Comparison of ENCODE assay signal across 8 cellular contexts in the genomic region with DNA sequence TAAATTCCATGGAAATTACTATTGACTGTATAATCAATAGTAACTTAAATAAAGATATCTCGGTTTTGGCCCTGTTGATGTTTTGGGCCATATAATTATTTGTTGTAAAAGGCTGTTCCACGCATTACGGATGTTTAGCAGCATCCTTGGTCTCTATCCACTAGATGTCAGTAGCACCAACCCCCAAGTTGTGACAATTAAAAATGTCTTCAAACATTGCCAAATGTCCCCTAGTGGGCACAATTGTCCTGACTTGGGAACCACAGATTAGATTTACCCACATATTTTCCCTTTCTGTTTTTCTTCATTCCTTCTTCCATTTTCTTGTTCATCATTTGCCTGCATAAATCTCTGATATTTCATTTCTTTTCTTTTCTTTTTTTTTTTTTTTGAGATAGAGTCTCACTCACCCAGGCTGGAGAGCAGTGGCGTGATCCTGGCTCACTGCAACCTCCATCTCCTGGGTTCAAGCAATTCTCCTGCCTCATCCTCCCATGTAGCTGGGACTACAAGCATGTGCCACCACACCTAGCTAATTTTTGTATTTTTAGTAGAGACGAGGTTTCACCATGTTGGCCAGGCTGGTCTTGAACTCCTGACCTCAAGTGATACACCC. TPM values are rescaled to one million over a fixed set of nuclear protein-coding genes. Genes with fewer than 3 reads are reported as not detected.
A peak's percentile ranks its signal among the peaks of the same experiment; 100 is the strongest.
DNase-seq lines count a peak whose midpoint lies in the region; ATAC-seq, FAIRE-seq and TF ChIP-seq lines count a peak whose summit lies in the region.

No MANE protein-coding gene starts in this region.

- H3K36me3 ChIP-seq in Peyer's patch (no peaks in the 10 kb centered on the region), endothelial cell of umbilical vein (ENCODE audit: control insufficient read depth in 2 of 2, extremely low read depth in 1 of 2, insufficient read depth in 2 of 2, low read length in 2 of 2) (no peaks in the 10 kb centered on the region)

- H3K27ac Mint-ChIP-seq in progenitor cell of endocrine pancreas: no peak overlapping the region

- H4K20me1 ChIP-seq in endothelial cell of umbilical vein (replicated peaks; ENCODE audit: control insufficient read depth, extremely low read depth, insufficient read depth, low read length): no peaks in the 10 kb centered on the region

- H3K9me1 ChIP-seq in endothelial cell of umbilical vein (replicated peaks; ENCODE audit: control insufficient read depth, extremely low read depth, insufficient read depth, low read length): no peaks in the 10 kb centered on the region

- no peaks in the 10 kb centered on the region for H3K4me1 Mint-ChIP-seq in progenitor cell of endocrine pancreas (ENCODE audit: low read depth)

- DNase-seq in activated T-cell treated with anti-CD3 and anti-CD28 coated beads for 24 hours (ENCODE audit: low read depth) (peak; percentile 9), activated T-cell treated with anti-CD3 and anti-CD28 coated beads for 4 hours (no peak), HL-60 (ENCODE audit: low read depth in 1 of 2, low spot score in 1 of 2) (peak; percentile 23 to 63), Peyer's patch (no peak), endothelial cell of umbilical vein (ENCODE audit: low read depth, low spot score) (peak; percentile 13), progenitor cell of endocrine pancreas (ENCODE audit: low spot score, unreplicated experiment) (no peak), C1 segment of cervical spinal cord (lab: John Stamatoyannopoulos, UW) (no peak)

- no peaks in the 10 kb centered on the region for H3K79me2 ChIP-seq in endothelial cell of umbilical vein (ENCODE audit: control insufficient read depth, insufficient read depth, low read length)

- peaks cover 23% of the 10 kb centered on the region for H3K27me3 Mint-ChIP-seq in progenitor cell of endocrine pancreas

- no peak overlapping the region for H3K4me2 ChIP-seq in endothelial cell of umbilical vein (ENCODE audit: insufficient read depth, low read length)

- TF ChIP-seq POLR2A in Peyer's patch (IDR thresholded peaks at IDR 0.05) (no peak), endothelial cell of umbilical vein (IDR thresholded peaks at IDR 0.05; ENCODE audit: low read depth, low read length) (no peak)

- H3K36me3 Mint-ChIP-seq in progenitor cell of endocrine pancreas (ENCODE audit: insufficient read depth): no peaks in the 10 kb centered on the region

- peak; percentile 49 for FAIRE-seq in endothelial cell of umbilical vein (lab: Jason Lieb, UNC)

- dilution Hi-C loops in endothelial cell of umbilical vein (cut with MboI; ENCODE audit: extremely low pct_ligation_motif_present, low sequenced_read_pairs): no loop called here

- POLR2A ChIA-PET in endothelial cell of umbilical vein (lab: Charles Lee): no interaction called here

- H3K27me3 ChIP-seq in HL-60 (ENCODE audit: insufficient read depth, poor library complexity, severe bottlenecking) (no peaks in the 10 kb centered on the region), Peyer's patch (no peaks in the 10 kb centered on the region), endothelial cell of umbilical vein (ENCODE audit: control insufficient read depth in 2 of 2, insufficient read depth in 2 of 2, low read length in 2 of 2) (peaks cover 0 to 2% of the 10 kb centered on the region in 2 experiments)

- H3K4me3 ChIP-seq in HL-60 (replicated peaks; ENCODE audit: insufficient read depth, low read length) (no peak overlapping the region), Peyer's patch (no peak overlapping the region), endothelial cell of umbilical vein (replicated peaks in 1 of 3; ENCODE audit: insufficient read depth in 1 of 3, low read depth in 1 of 3, low read length in 3 of 3) (no peak overlapping the region)

- no peak overlapping the region for H3K27ac ChIP-seq in HL-60 (replicated peaks)
- no peak overlapping the region for H3K27ac ChIP-seq in Peyer's patch
- no peak overlapping the region for H3K27ac ChIP-seq in endothelial cell of umbilical vein (ENCODE audit: insufficient read depth, low read depth, low read length)

- CTCF ChIA-PET in endothelial cell of umbilical vein (lab: Charles Lee): interaction anchor here (0.7 to 1.0 kb wide), 3 partner anchors 37 to 187 kb away, joined by 3 to 12 read pairs (median 4); a partner anchor contains a TSS

- BruUV-seq in endothelial cell of umbilical vein (replicated peaks; lab: Mats Ljungman, UMichigan): no TSS peak

- intact Hi-C loops in endothelial cell of umbilical vein (cut with micrococcal nuclease): loop anchor here (1.0 kb wide), 1 partner anchor 179 kb away; no protein-coding TSS in a partner anchor

- H2AFZ ChIP-seq in endothelial cell of umbilical vein (ENCODE audit: low read depth, low read length): no peak overlapping the region

- no peak for ATAC-seq in HG02938 (IDR thresholded peaks at IDR 0.05; ENCODE audit: unreplicated experiment)

- peak; percentile 70 for TF ChIP-seq CTCF in HL-60 (IDR thresholded peaks at IDR 0.05; ENCODE audit: insufficient read depth, low read length)
- peak in 5 of 6 experiments; percentile 20 to 76 (median 64) for TF ChIP-seq CTCF in Peyer's patch (IDR thresholded peaks at IDR 0.05)
- TF ChIP-seq CTCF in endothelial cell of umbilical vein (IDR thresholded peaks at IDR 0.05; ENCODE audit: extremely low read depth in 1 of 2, insufficient read depth in 1 of 2, low read depth in 1 of 2, low read length in 2 of 2): peak; percentile 46 to 49
- TF ChIP-seq CTCF in progenitor cell of endocrine pancreas (IDR thresholded peaks at IDR 0.05; ENCODE audit: unreplicated experiment): peak; percentile 64

- H3K9me3 ChIP-seq in Peyer's patch (no peaks in the 10 kb centered on the region), endothelial cell of umbilical vein (replicated peaks; ENCODE audit: control insufficient read depth, insufficient read depth, low read length) (no peaks in the 10 kb centered on the region)

- H3K4me3 Mint-ChIP-seq in progenitor cell of endocrine pancreas (ENCODE audit: low read depth): no peak overlapping the region

- H3K4me1 ChIP-seq in Peyer's patch (no peaks in the 10 kb centered on the region), endothelial cell of umbilical vein (ENCODE audit: control insufficient read depth, extremely low read depth, insufficient read depth, low read length) (no peaks in the 10 kb centered on the region)

- peaks cover 12% of the 10 kb centered on the region for H3K9me3 Mint-ChIP-seq in progenitor cell of endocrine pancreas (ENCODE audit: low read depth)

- H3K9ac ChIP-seq in endothelial cell of umbilical vein (replicated peaks; ENCODE audit: extremely low read depth, insufficient read depth, low read length): no peak overlapping the region

RNA-seq across cellular contexts. Expression of a gene that starts 13.6 kb away (rescaled TPM):
- total RNA-seq in Peyer's patch (not detected), endothelial cell of umbilical vein (not detected in 2 replicates), progenitor cell of endocrine pancreas (not detected in 2 replicates)
- not detected in 2 replicates for polyA plus RNA-seq in endothelial cell of umbilical vein
- polyA plus RNA-seq in endothelial cell of umbilical vein (2011; cell fraction: cytosol; rRNA removed): not detected in 2 replicates
- not detected in 2 replicates for polyA plus RNA-seq in endothelial cell of umbilical vein (2011; cell fraction: nucleus; rRNA removed)
- polyA plus RNA-seq in endothelial cell of umbilical vein (2012): not detected in 2 replicates
- polyA minus RNA-seq in endothelial cell of umbilical vein: not detected in 2 replicates
- polyA minus RNA-seq in endothelial cell of umbilical vein (2011; cell fraction: cytosol; rRNA and poly(A)+ RNA removed): not detected
- polyA minus RNA-seq in endothelial cell of umbilical vein (2011; cell fraction: nucleus; rRNA and poly(A)+ RNA removed): not detected in 2 replicates

RNA-seq across cellular contexts. Expression of a gene that starts 36.9 kb away (rescaled TPM):
- total RNA-seq in Peyer's patch (not detected), endothelial cell of umbilical vein (not detected in 2 replicates), progenitor cell of endocrine pancreas (not detected in 2 replicates)
- not detected in 2 replicates for polyA plus RNA-seq in endothelial cell of umbilical vein
- not detected in 2 replicates for polyA plus RNA-seq in endothelial cell of umbilical vein (2011; cell fraction: cytosol; rRNA removed)
- not detected in 2 replicates for polyA plus RNA-seq in endothelial cell of umbilical vein (2011; cell fraction: nucleus; rRNA removed)
- polyA plus RNA-seq in endothelial cell of umbilical vein (2012): not detected in 2 replicates
- not detected in 2 replicates for polyA minus RNA-seq in endothelial cell of umbilical vein
- polyA minus RNA-seq in endothelial cell of umbilical vein (2011; cell fraction: cytosol; rRNA and poly(A)+ RNA removed): not detected
- polyA minus RNA-seq in endothelial cell of umbilical vein (2011; cell fraction: nucleus; rRNA and poly(A)+ RNA removed): not detected in 2 replicates

RNA-seq across cellular contexts. Expression of a gene that starts 38.4 kb away (rescaled TPM):
- total RNA-seq in Peyer's patch: not detected
- total RNA-seq in endothelial cell of umbilical vein: not detected in 2 replicates
- not detected in 2 replicates for polyA plus RNA-seq in endothelial cell of umbilical vein
- not detected in 2 replicates for polyA plus RNA-seq in endothelial cell of umbilical vein (2011; cell fraction: cytosol; rRNA removed)
- not detected in 2 replicates for polyA plus RNA-seq in endothelial cell of umbilical vein (2011; cell fraction: nucleus; rRNA removed)
- not detected in 2 replicates for polyA plus RNA-seq in endothelial cell of umbilical vein (2012)
- not detected in 2 replicates for polyA minus RNA-seq in endothelial cell of umbilical vein
- not detected for polyA minus RNA-seq in endothelial cell of umbilical vein (2011; cell fraction: cytosol; rRNA and poly(A)+ RNA removed)
- polyA minus RNA-seq in endothelial cell of umbilical vein (2011; cell fraction: nucleus; rRNA and poly(A)+ RNA removed): not detected in 2 replicates
- not detected in 2 replicates for total RNA-seq in progenitor cell of endocrine pancreas

RNA-seq across cellular contexts. Expression of a gene that starts 45.5 kb away (rescaled TPM):
- total RNA-seq in Peyer's patch (not detected), endothelial cell of umbilical vein (not detected in 2 replicates), progenitor cell of endocrine pancreas (not detected in 2 replicates)
- not detected in 2 replicates for polyA plus RNA-seq in endothelial cell of umbilical vein
- not detected in 2 replicates for polyA plus RNA-seq in endothelial cell of umbilical vein (2011; cell fraction: cytosol; rRNA removed)
- polyA plus RNA-seq in endothelial cell of umbilical vein (2011; cell fraction: nucleus; rRNA removed): not detected in 2 replicates
- polyA plus RNA-seq in endothelial cell of umbilical vein (2012): not detected in 2 replicates
- not detected in 2 replicates for polyA minus RNA-seq in endothelial cell of umbilical vein
- polyA minus RNA-seq in endothelial cell of umbilical vein (2011; cell fraction: cytosol; rRNA and poly(A)+ RNA removed): not detected
- not detected in 2 replicates for polyA minus RNA-seq in endothelial cell of umbilical vein (2011; cell fraction: nucleus; rRNA and poly(A)+ RNA removed)

RNA-seq across cellular contexts. Expression of a gene that starts 53.4 kb away (rescaled TPM):
- not detected for total RNA-seq in Peyer's patch
- not detected in 2 replicates for total RNA-seq in endothelial cell of umbilical vein
- not detected in 2 replicates for polyA plus RNA-seq in endothelial cell of umbilical vein
- polyA plus RNA-seq in endothelial cell of umbilical vein (2011; cell fraction: cytosol; rRNA removed): not detected in 2 replicates
- polyA plus RNA-seq in endothelial cell of umbilical vein (2011; cell fraction: nucleus; rRNA removed): not detected in 2 replicates
- not detected in 2 replicates for polyA plus RNA-seq in endothelial cell of umbilical vein (2012)
- polyA minus RNA-seq in endothelial cell of umbilical vein: not detected in 2 replicates
- polyA minus RNA-seq in endothelial cell of umbilical vein (2011; cell fraction: cytosol; rRNA and poly(A)+ RNA removed): not detected
- polyA minus RNA-seq in endothelial cell of umbilical vein (2011; cell fraction: nucleus; rRNA and poly(A)+ RNA removed): not detected in 2 replicates
- total RNA-seq in progenitor cell of endocrine pancreas: not detected in 2 replicates

Comparison
In these comparisons a context has a peak if more than half of its experiments do, and no peak if none do; other contexts are left out.
1. DNase-seq: peak in activated T-cell treated with anti-CD3 and anti-CD28 coated beads for 24 hours (single experiment), HL-60 (2 of 2) and endothelial cell of umbilical vein (single experiment); none in activated T-cell treated with anti-CD3 and anti-CD28 coated beads for 4 hours (single experiment), Peyer's patch (0 of 3), progenitor cell of endocrine pancreas (single experiment) and C1 segment of cervical spinal cord (0 of 14).
2. Peak in every context shown above with its lines, with median percentiles within 50 percentile points of each other: CTCF ChIP-seq.